In the genomic region with DNA sequence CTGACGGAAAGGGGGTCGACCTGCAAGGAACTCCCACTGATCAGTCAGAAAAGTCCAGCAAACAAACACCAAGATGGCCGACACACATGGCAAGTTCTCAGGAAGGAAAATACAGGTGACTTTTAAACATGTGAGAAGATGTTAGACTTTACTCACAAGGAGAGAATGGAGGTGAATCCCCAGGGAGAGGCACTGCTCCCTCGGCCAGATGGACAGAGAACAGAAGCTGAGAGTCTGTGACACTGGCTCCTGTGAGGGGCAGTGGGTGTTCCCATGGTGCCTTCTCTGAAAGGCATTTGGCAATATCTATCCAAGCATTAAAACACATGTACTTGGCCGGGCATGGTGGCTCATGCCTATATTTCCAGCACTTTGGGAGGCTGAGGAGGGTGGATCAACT, we compare ENCODE assay signal across 16 cellular contexts. TPM values are rescaled to one million over a fixed set of nuclear protein-coding genes. Genes with fewer than 3 reads are reported as not detected.
DNase-seq lines count a peak whose midpoint lies in the region; ATAC-seq, FAIRE-seq and TF ChIP-seq lines count a peak whose summit lies in the region.
"Had no signal": no experiment of that assay in that cellular context is flagged by ENCODE, and none has a peak within 500 bp of the region (broad histone marks: within the 10 kb centered on the region; RNA-seq: fewer than 3 reads in every experiment).

No MANE protein-coding gene starts in this region.

- in situ Hi-C loops in G401 (cut with HindIII; ENCODE audit: low sequenced_read_pairs) = no loop called here

- H3K9me2 ChIP-seq in SK-N-SH = no peaks in the 10 kb centered on the region

- H3K36me3 ChIP-seq in SK-N-SH (replicated peaks in 1 of 2; ENCODE audit: control insufficient read depth in 1 of 2, insufficient read depth in 2 of 2, low read length in 1 of 2) (peaks cover 2 to 34% of the 10 kb centered on the region in 2 experiments), kidney (ENCODE audit: control insufficient read depth in 1 of 2, insufficient read depth in 2 of 2, low read length in 2 of 2) (no peaks in the 10 kb centered on the region), smooth muscle cell (ENCODE audit: low read depth) (no peaks in the 10 kb centered on the region)

- intact Hi-C loops in kidney (cut with DNase I) = no loop called here

- H3K4me1 ChIP-seq in SK-N-SH (ENCODE audit: control insufficient read depth in 1 of 2, insufficient read depth in 2 of 2, low read depth in 1 of 2, low read length in 1 of 2) (peaks cover 38 to 41% of the 10 kb centered on the region in 2 experiments), kidney (ENCODE audit: control insufficient read depth in 1 of 2, insufficient read depth in 1 of 2, low read depth in 1 of 2, low read length in 2 of 2) (peaks cover 0 to 3% of the 10 kb centered on the region in 2 donors), smooth muscle cell (ENCODE audit: low read depth) (no peaks in the 10 kb centered on the region)

- peak overlapping the region in 1 of 2 experiments; percentile 97; a peak in 1 of 4 replicates for H3K27ac ChIP-seq in SK-N-SH (ENCODE audit: low read depth in 2 of 2, low read length in 1 of 2)
- 0 out of 2 replicates have a peak overlapping the region, but pooled peaks have one; percentile 1 for H3K27ac ChIP-seq in RWPE1
- no peak overlapping the region for H3K27ac ChIP-seq in kidney (ENCODE audit: low read depth in 2 of 2, low read length in 2 of 2)
- peak overlapping the region; percentile 96 for H3K27ac ChIP-seq in smooth muscle cell (ENCODE audit: low read depth)
- H3K27ac ChIP-seq: 22Rv1, BLaER1 had no signal

- POLR2A ChIA-PET in SK-N-SH (lab: Yijun Ruan, JAX) (no interaction called here), RWPE1 (lab: Yijun Ruan, JAX; ENCODE audit: low non-redundant PET) (no interaction called here)

- TF ChIP-seq RAD21 in SK-N-SH (IDR thresholded peaks at IDR 0.05; ENCODE audit: low read length) = no peak

- H3K27me3 ChIP-seq in SK-N-SH (ENCODE audit: insufficient read depth) (no peaks in the 10 kb centered on the region), smooth muscle cell (ENCODE audit: low read depth) (no peaks in the 10 kb centered on the region)
- H3K27me3 ChIP-seq: BLaER1 had no signal

- H3F3A ChIP-seq in SK-N-SH (replicated peaks; ENCODE audit: insufficient read depth) = peaks cover 75% of the 10 kb centered on the region
- H3F3A ChIP-seq in smooth muscle cell (ENCODE audit: low read depth) = peaks cover 88% of the 10 kb centered on the region

- H3K9ac ChIP-seq in SK-N-SH (no peak overlapping the region), kidney (ENCODE audit: low read length in 2 of 2) (no peak overlapping the region), smooth muscle cell (ENCODE audit: low read depth) (no peak overlapping the region)
- H3K9ac ChIP-seq: BLaER1 had no signal

- TF ChIP-seq CTCF in SK-N-SH (IDR thresholded peaks at IDR 0.05) (no peak), RWPE1 (conservative IDR thresholded peaks at IDR 0.05; ENCODE audit: low read depth) (no peak), kidney (IDR thresholded peaks at IDR 0.05; ENCODE audit: borderline replicate concordance, extremely low read depth, insufficient read depth) (no peak), smooth muscle cell (IDR thresholded peaks at IDR 0.05; ENCODE audit: borderline replicate concordance, insufficient read depth, poor library complexity, severe bottlenecking) (no peak)

- H3K4me3 ChIP-seq in SK-N-SH (ENCODE audit: low read depth in 2 of 2, low read length in 1 of 2) (no peak overlapping the region), kidney (ENCODE audit: low read length in 2 of 2) (no peak overlapping the region), smooth muscle cell (no peak overlapping the region)
- H3K4me3 ChIP-seq: BLaER1, GM23338 had no signal

- no peaks in the 10 kb centered on the region for H3K9me3 ChIP-seq in SK-N-SH
- no peaks in the 10 kb centered on the region for H3K9me3 ChIP-seq in kidney (ENCODE audit: control insufficient read depth in 1 of 2, low read length in 2 of 2)
- no peaks in the 10 kb centered on the region for H3K9me3 ChIP-seq in smooth muscle cell (replicated peaks; ENCODE audit: low read depth)

- no peak overlapping the region for H2AFZ ChIP-seq in SK-N-SH (ENCODE audit: low read depth)
- no peak overlapping the region for H2AFZ ChIP-seq in smooth muscle cell (ENCODE audit: low read depth)
- H2AFZ ChIP-seq: GM23338 had no signal

- ATAC-seq in SK-N-SH treated with all-trans-retinoic acid at 6 μM for 48 hours = no peak

- WGBS in SK-N-SH (ENCODE audit: low lambda C conversion rate) = 92% methylated on average over 4 of the region's 5 CpGs
- whole genome bisulfite sequencing in smooth muscle cell (ENCODE audit: low lambda C conversion rate) = 83% methylated on average over 5 of the region's 5 CpGs

- peaks cover 94% of the 10 kb centered on the region for H4K20me1 ChIP-seq in SK-N-SH (ENCODE audit: insufficient read depth)
- peaks cover 100% of the 10 kb centered on the region for H4K20me1 ChIP-seq in smooth muscle cell (ENCODE audit: low read depth)

- H3K4me2 ChIP-seq in SK-N-SH = 0 out of 2 replicates have a peak overlapping the region, but pooled peaks have one; percentile 72
- H3K4me2 ChIP-seq in smooth muscle cell = no peak overlapping the region
- H3K4me2 ChIP-seq: BLaER1, GM23338 had no signal

- no peak for DNase-seq in SK-N-SH
- DNase-seq in RWPE1 (ENCODE audit: low spot score) = no peak
- peak; percentile 15 for DNase-seq in kidney
- no peak for DNase-seq in smooth muscle cell (lab: John Stamatoyannopoulos, UW; ENCODE audit: unreplicated experiment)
- DNase-seq in DMS53 treated with DMSO at 0.1 percent for 48 hours (lab: John Stamatoyannopoulos, UW; ENCODE audit: unreplicated experiment) = no peak
- no peak for DNase-seq in NCI-H2227 treated with DMSO at 0.1 percent for 48 hours (lab: John Stamatoyannopoulos, UW)
- DNase-seq in G401 (ENCODE audit: low spot score) = no peak
- DNase-seq: DMS 273 treated with DMSO at 0.1 percent for 48 hours, NCI-H1417, NCI-H2029, NCI-H2171 treated with DMSO at 0.1 percent for 48 hours, NCI-H510A treated with DMSO at 0.1 percent for 48 hours had no signal

- FAIRE-seq in kidney (lab: Jason Lieb, UNC) = no peak

- no peak for TF ChIP-seq EP300 in SK-N-SH (IDR thresholded peaks at IDR 0.05; ENCODE audit: borderline replicate concordance in 1 of 2, low read depth in 1 of 2, low read length in 1 of 2)

- CTCF ChIA-PET in SK-N-SH (lab: Yijun Ruan, JAX) (interaction anchor here (0.8 to 2.4 kb wide), 6 partner anchors 18 to 216 kb away, joined by 3 to 9 read pairs (median 4); no protein-coding TSS in a partner anchor), RWPE1 (lab: Yijun Ruan, JAX) (interaction anchor here (0.7 kb wide), 1 partner anchor 211 kb away, joined by 3 read pairs; no protein-coding TSS in a partner anchor)

- H3K79me2 ChIP-seq in SK-N-SH (ENCODE audit: insufficient read depth) (peaks cover 87% of the 10 kb centered on the region), smooth muscle cell (ENCODE audit: low read depth) (peaks cover 99% of the 10 kb centered on the region)

TF ChIP-seq in SK-N-SH, 30 proteins besides CTCF, POLR2A, EP300 and RAD21 (continues in another document):
- TF ChIP-seq FOXM1 (IDR thresholded peaks at IDR 0.05; ENCODE audit: low read depth) (no peak), FOXJ3 (CRISPR knock-in tag; IDR thresholded peaks at IDR 0.05) (no peak), RCOR1 (IDR thresholded peaks at IDR 0.05; ENCODE audit: low read length) (no peak), NRF1 (IDR thresholded peaks at IDR 0.05; ENCODE audit: low read depth, low read length) (no peak)
- TF ChIP-seq, protein P1, sequence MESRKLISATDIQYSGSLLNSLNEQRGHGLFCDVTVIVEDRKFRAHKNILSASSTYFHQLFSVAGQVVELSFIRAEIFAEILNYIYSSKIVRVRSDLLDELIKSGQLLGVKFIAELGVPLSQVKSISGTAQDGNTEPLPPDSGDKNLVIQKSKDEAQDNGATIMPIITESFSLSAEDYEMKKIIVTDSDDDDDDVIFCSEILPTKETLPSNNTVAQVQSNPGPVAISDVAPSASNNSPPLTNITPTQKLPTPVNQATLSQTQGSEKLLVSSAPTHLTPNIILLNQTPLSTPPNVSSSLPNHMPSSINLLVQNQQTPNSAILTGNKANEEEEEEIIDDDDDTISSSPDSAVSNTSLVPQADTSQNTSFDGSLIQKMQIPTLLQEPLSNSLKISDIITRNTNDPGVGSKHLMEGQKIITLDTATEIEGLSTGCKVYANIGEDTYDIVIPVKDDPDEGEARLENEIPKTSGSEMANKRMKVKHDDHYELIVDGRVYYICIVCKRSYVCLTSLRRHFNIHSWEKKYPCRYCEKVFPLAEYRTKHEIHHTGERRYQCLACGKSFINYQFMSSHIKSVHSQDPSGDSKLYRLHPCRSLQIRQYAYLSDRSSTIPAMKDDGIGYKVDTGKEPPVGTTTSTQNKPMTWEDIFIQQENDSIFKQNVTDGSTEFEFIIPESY (IDR thresholded peaks at IDR 0.05; ENCODE audit: borderline replicate concordance, low read depth) = no peak

TF ChIP-seq in SK-N-SH treated with all-trans-retinoic acid at 6 μM for 48 hours, 23 proteins besides CTCF, POLR2A, EP300 and RAD21 (continues in another document):
- TF ChIP-seq RARB (CRISPR knock-in tag; IDR thresholded peaks at IDR 0.05) = no peak
- TF ChIP-seq TOX (CRISPR knock-in tag; IDR thresholded peaks at IDR 0.05; ENCODE audit: borderline replicate concordance) = no peak
- no peak for TF ChIP-seq PPARA (CRISPR knock-in tag; IDR thresholded peaks at IDR 0.05; ENCODE audit: borderline replicate concordance)
- TF ChIP-seq ZNF8 (CRISPR knock-in tag; IDR thresholded peaks at IDR 0.05) = no peak

RNA-seq across cellular contexts. Expression of a gene that starts 22.8 kb away (rescaled TPM):
- 26.4 and 73.8 TPM in 2 replicates for polyA plus RNA-seq in SK-N-SH (2012; rRNA removed)
- polyA plus RNA-seq in SK-N-SH (2012; cell fraction: cytosol; rRNA removed) = 37.9 and 52.7 TPM in 2 replicates
- 131 and 166 TPM in 2 replicates for polyA plus RNA-seq in SK-N-SH (2012; cell fraction: nucleus; rRNA removed)
- 23.8 TPM for total RNA-seq in kidney
- 2.4 TPM for polyA plus RNA-seq in kidney (ENCODE audit: insufficient read depth, low read depth, low replicate concordance)
- 1,084 and 1,167 TPM in 2 replicates for total RNA-seq in smooth muscle cell
- 1,100 and 1,443 TPM in 2 replicates for polyA plus RNA-seq in smooth muscle cell
- total RNA-seq in G401 (2014; rRNA removed; shearing (Covaris generic)) = 0.37 and 0.58 TPM in 2 replicates

Comparison
In these comparisons a context has a peak if more than half of its experiments do, and no peak if none do; other contexts are left out.
1. H3K27ac ChIP-seq: peak in RWPE1 (single experiment) and smooth muscle cell (single experiment); none in kidney (0 of 2).
2. RNA of a gene that starts 22.8 kb away (total RNA-seq): 1,084 to 1,167 TPM in smooth muscle cell; 23.8 TPM in kidney (single experiment) and 0.37 to 0.58 TPM in G401; every median in the first group is over 10 times any median in the second.